ENCODE assay signal across 1 cellular context in the genomic region with DNA sequence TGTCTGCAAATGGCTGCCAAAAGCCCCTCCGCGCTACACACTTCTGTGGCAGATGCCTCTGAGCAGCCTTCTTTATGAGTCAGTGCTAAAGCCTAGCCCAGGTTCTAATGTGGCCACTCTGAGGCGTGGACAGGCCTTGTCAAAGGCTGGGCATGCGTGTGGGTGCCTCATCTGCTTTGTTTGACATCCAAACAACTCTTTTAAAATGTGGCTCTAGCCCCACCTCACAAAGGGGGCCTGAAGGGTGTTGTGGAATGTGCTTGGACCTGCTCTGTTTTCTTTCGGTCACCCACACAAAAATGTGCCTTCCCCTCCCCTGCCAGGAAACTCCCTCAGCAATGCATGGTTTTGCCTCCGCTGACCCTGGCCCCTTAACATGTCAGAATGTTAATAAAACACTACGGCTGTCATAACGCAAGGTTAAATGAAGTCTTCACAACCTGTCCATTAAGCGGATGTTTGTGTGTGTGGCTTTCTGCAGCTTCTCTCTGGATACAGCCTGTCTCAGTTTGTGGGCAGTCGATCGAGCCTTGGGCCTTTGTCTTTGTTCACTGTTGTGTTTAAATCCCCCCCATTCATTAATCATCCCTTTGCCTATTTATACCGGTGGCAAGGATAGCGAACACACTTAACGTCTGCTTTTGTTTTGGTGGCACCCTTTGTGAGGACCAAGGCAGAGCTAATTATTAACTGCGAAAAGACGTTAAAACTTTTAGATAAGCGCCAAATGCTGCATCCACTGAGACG.
TF ChIP-seq lines count a peak whose summit lies in the region.

No MANE protein-coding gene starts in this region.

TF ChIP-seq in HepG2, 621 proteins besides CTCF, POLR2A, EP300 and RAD21 (continued from another document and continues in another):
- TF ChIP-seq HCFC1 (IDR thresholded peaks at IDR 0.05; ENCODE audit: low read depth, low read length) (no peak), GABPB1 (CRISPR knock-in tag; IDR thresholded peaks at IDR 0.05) (0 out of 2 replicates have a peak, but pooled peaks have one; percentile 32), RAD51 (IDR thresholded peaks at IDR 0.05; ENCODE audit: borderline replicate concordance) (no peak), SMAD1 (CRISPR knock-in tag; IDR thresholded peaks at IDR 0.05; ENCODE audit: borderline replicate concordance, low read depth) (no peak), MAFG (CRISPR knock-in tag; IDR thresholded peaks at IDR 0.05) (no peak), ARID2 (CRISPR knock-in tag; IDR thresholded peaks at IDR 0.05; ENCODE audit: borderline replicate concordance) (peak; percentile 88; the same call in 1 of the 2 replicates), DNMT1 (CRISPR knock-in tag; IDR thresholded peaks at IDR 0.05) (no peak), PITX1 (CRISPR knock-in tag; IDR thresholded peaks at IDR 0.05) (peak; percentile 73), ATF7-NPFF (CRISPR knock-in tag; IDR thresholded peaks at IDR 0.05; ENCODE audit: low read depth) (no peak; the same call in 1 of the 2 replicates), MED13 (CRISPR knock-in tag; IDR thresholded peaks at IDR 0.05) (0 out of 2 replicates have a peak, but pooled peaks have one; percentile 51), ZNF674 (CRISPR knock-in tag; IDR thresholded peaks at IDR 0.05; ENCODE audit: low read depth) (no peak), ZNF547 (CRISPR knock-in tag; IDR thresholded peaks at IDR 0.05) (no peak), CCAR2 (optimal IDR thresholded peaks at IDR 0.05; ENCODE audit: low read depth, low read length) (peak; percentile 35), XRCC5 (optimal IDR thresholded peaks at IDR 0.05; ENCODE audit: low read length) (no peak), ZFX (CRISPR knock-in tag; IDR thresholded peaks at IDR 0.05; ENCODE audit: low read depth) (peak; percentile 82), LCORL (IDR thresholded peaks at IDR 0.05) (peak; percentile 57; the same call in 1 of the 2 replicates), LCORL (CRISPR knock-in tag; IDR thresholded peaks at IDR 0.05) (peak; percentile 96), KLF16 (CRISPR knock-in tag; IDR thresholded peaks at IDR 0.05) (no peak), STAT5B (CRISPR knock-in tag; IDR thresholded peaks at IDR 0.05) (no peak), ZFP1 (CRISPR knock-in tag; IDR thresholded peaks at IDR 0.05) (no peak), THAP11 (CRISPR knock-in tag; IDR thresholded peaks at IDR 0.05) (peak; percentile 41; the same call in 1 of the 2 replicates), ZNF549 (CRISPR knock-in tag; IDR thresholded peaks at IDR 0.05) (no peak), HMG20B (CRISPR knock-in tag; conservative IDR thresholded peaks at IDR 0.05) (no peak; the same call in 1 of the 2 replicates), ZKSCAN5 (CRISPR knock-in tag; IDR thresholded peaks at IDR 0.05) (no peak), MYC (CRISPR knock-in tag; IDR thresholded peaks at IDR 0.05; ENCODE audit: borderline replicate concordance) (peak; percentile 87), ATAD3A (CRISPR knock-in tag; IDR thresholded peaks at IDR 0.05) (no peak), KLF11 (CRISPR knock-in tag; IDR thresholded peaks at IDR 0.05) (no peak), ZNF367 (CRISPR knock-in tag; IDR thresholded peaks at IDR 0.05; ENCODE audit: borderline replicate concordance) (no peak), RFX5 (IDR thresholded peaks at IDR 0.05; ENCODE audit: low read depth, low read length) (no peak)
- TF ChIP-seq, protein P1, sequence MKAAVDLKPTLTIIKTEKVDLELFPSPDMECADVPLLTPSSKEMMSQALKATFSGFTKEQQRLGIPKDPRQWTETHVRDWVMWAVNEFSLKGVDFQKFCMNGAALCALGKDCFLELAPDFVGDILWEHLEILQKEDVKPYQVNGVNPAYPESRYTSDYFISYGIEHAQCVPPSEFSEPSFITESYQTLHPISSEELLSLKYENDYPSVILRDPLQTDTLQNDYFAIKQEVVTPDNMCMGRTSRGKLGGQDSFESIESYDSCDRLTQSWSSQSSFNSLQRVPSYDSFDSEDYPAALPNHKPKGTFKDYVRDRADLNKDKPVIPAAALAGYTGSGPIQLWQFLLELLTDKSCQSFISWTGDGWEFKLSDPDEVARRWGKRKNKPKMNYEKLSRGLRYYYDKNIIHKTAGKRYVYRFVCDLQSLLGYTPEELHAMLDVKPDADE (CRISPR knock-in tag; IDR thresholded peaks at IDR 0.05): 0 out of 2 replicates have a peak, but pooled peaks have one; percentile 73
- TF ChIP-seq, protein P2, sequence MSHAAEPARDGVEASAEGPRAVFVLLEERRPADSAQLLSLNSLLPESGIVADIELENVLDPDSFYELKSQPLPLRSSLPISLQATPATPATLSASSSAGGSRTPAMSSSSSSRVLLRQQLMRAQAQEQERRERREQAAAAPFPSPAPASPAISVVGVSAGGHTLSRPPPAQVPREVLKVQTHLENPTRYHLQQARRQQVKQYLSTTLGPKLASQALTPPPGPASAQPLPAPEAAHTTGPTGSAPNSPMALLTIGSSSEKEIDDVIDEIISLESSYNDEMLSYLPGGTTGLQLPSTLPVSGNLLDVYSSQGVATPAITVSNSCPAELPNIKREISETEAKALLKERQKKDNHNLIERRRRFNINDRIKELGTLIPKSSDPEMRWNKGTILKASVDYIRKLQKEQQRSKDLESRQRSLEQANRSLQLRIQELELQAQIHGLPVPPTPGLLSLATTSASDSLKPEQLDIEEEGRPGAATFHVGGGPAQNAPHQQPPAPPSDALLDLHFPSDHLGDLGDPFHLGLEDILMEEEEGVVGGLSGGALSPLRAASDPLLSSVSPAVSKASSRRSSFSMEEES (CRISPR knock-in tag; IDR thresholded peaks at IDR 0.05): peak; percentile 64
- TF ChIP-seq, protein P3, sequence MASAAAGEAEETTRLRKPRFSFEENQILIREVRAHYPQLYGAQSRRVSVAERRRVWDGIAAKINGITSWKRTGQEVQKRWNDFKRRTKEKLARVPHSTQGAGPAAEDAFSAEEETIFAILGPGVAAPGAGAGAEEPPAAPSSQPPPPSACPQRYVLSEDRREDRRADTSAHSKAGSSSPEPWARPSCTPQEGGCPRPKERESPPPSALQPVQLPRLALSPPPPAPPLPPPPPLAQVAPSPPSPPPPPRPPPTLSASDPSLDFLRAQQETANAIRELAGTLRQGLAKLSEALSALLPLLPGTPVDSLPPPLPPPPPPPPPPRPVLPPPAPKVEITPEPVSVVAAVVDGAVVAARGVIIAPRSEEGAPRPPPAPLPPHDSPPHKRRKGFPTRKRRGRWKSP (CRISPR knock-in tag; IDR thresholded peaks at IDR 0.05): peak; percentile 12; the same call in 1 of the 2 replicates
- TF ChIP-seq, protein P4, sequence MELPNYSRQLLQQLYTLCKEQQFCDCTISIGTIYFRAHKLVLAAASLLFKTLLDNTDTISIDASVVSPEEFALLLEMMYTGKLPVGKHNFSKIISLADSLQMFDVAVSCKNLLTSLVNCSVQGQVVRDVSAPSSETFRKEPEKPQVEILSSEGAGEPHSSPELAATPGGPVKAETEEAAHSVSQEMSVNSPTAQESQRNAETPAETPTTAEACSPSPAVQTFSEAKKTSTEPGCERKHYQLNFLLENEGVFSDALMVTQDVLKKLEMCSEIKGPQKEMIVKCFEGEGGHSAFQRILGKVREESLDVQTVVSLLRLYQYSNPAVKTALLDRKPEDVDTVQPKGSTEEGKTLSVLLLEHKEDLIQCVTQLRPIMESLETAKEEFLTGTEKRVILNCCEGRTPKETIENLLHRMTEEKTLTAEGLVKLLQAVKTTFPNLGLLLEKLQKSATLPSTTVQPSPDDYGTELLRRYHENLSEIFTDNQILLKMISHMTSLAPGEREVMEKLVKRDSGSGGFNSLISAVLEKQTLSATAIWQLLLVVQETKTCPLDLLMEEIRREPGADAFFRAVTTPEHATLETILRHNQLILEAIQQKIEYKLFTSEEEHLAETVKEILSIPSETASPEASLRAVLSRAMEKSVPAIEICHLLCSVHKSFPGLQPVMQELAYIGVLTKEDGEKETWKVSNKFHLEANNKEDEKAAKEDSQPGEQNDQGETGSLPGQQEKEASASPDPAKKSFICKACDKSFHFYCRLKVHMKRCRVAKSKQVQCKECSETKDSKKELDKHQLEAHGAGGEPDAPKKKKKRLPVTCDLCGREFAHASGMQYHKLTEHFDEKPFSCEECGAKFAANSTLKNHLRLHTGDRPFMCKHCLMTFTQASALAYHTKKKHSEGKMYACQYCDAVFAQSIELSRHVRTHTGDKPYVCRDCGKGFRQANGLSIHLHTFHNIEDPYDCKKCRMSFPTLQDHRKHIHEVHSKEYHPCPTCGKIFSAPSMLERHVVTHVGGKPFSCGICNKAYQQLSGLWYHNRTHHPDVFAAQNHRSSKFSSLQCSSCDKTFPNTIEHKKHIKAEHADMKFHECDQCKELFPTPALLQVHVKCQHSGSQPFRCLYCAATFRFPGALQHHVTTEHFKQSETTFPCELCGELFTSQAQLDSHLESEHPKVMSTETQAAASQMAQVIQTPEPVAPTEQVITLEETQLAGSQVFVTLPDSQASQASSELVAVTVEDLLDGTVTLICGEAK (IDR thresholded peaks at IDR 0.05): no peak
- TF ChIP-seq, protein P4 (CRISPR knock-in tag; IDR thresholded peaks at IDR 0.05): no peak; the same call in 1 of the 2 replicates
- TF ChIP-seq, protein P5, sequence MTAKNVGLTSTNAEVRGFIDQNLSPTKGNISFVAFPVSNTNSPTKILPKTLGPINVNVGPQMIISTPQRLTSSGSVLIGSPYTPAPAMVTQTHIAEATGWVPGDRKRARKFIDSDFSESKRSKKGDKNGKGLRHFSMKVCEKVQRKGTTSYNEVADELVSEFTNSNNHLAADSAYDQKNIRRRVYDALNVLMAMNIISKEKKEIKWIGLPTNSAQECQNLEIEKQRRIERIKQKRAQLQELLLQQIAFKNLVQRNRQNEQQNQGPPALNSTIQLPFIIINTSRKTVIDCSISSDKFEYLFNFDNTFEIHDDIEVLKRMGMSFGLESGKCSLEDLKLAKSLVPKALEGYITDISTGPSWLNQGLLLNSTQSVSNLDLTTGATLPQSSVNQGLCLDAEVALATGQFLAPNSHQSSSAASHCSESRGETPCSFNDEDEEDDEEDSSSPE (CRISPR knock-in tag; IDR thresholded peaks at IDR 0.05): no peak
- TF ChIP-seq, protein P6, sequence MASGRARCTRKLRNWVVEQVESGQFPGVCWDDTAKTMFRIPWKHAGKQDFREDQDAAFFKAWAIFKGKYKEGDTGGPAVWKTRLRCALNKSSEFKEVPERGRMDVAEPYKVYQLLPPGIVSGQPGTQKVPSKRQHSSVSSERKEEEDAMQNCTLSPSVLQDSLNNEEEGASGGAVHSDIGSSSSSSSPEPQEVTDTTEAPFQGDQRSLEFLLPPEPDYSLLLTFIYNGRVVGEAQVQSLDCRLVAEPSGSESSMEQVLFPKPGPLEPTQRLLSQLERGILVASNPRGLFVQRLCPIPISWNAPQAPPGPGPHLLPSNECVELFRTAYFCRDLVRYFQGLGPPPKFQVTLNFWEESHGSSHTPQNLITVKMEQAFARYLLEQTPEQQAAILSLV (CRISPR knock-in tag; IDR thresholded peaks at IDR 0.05; ENCODE audit: borderline replicate concordance): peak; percentile 21
